Comparison of ENCODE assay signal across 18 cellular contexts in the genomic region with DNA sequence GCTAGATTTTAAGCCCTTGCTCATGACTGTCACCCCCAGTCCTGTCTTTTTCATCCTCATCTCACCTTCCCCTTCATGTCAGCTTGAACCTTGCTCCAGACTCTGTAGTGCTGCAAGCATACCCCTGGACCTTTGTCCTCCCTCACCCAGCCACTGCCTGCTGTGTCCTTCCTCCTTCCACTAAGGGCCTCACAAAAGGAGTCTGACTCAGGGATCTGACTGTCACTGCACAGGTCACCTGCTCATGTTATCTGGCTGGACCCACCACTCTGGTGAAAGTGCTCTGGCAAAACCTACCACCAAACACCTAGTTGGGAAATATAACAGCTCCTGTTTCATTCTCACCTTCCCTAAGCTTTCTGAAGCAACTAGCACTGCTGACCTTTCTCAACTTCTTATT.
DNase-seq lines count a peak whose midpoint lies in the region; ATAC-seq, FAIRE-seq and TF ChIP-seq lines count a peak whose summit lies in the region.
"Had no signal": no experiment of that assay in that cellular context is flagged by ENCODE, and none has a peak within 500 bp of the region (broad histone marks: within the 10 kb centered on the region; RNA-seq: fewer than 3 reads in every experiment).

No MANE protein-coding gene starts in this region.

- ATAC-seq in esophagus mucosa (peak; percentile 7), psoas muscle (peak; percentile 89 to 94 (median 90)), SK-N-SH treated with all-trans-retinoic acid at 6 μM for 48 hours (no peak), upper lobe of left lung (ENCODE audit: low FRiP score in 2 of 2) (no peak)

- no peak overlapping the region for H3K4me2 ChIP-seq in Karpas-422 (ENCODE audit: low read depth, low read length, poor library complexity, severe bottlenecking)
- H3K4me2 ChIP-seq: KMS-11 had no signal

- no peaks in the 10 kb centered on the region for H3K9me3 ChIP-seq in Karpas-422 (ENCODE audit: low read length)
- H3K9me3 ChIP-seq in psoas muscle, result no peaks in the 10 kb centered on the region
- H3K9me3 ChIP-seq in upper lobe of left lung, result peaks cover 0 to 5% (median 2%) of the 10 kb centered on the region in 4 donors

- H3K4me3 ChIP-seq in Karpas-422 (ENCODE audit: low read length), result no peak overlapping the region
- H3K4me3 ChIP-seq in psoas muscle, result no peak overlapping the region
- H3K4me3 ChIP-seq in upper lobe of left lung, result no peak overlapping the region

- peak; percentile 14 for FAIRE-seq in GM19239 (lab: Jason Lieb, UNC)
- FAIRE-seq: GM12892, H1 had no signal

- no peak for DNase-seq in GM19239 (ENCODE audit: insufficient read length, low spot score)
- peak; percentile 16 for DNase-seq in Karpas-422
- no peak for DNase-seq in psoas muscle
- no peak for DNase-seq in mucosa of gallbladder (ENCODE audit: low spot score)
- DNase-seq in upper lobe of left lung, result no peak
- DNase-seq: BE2C; CD4-positive, alpha-beta memory T cell; DND-41; GDM1; MM.1S; NCI-H1105 treated with DMSO at 0.1 percent for 48 hours; NCI-H187 treated with DMSO at 0.1 percent for 48 hours; NCI-H2171 treated with DMSO at 0.1 percent for 48 hours had no signal

- no peak overlapping the region for H2AFZ ChIP-seq in Karpas-422 (ENCODE audit: low read length)

- no peak overlapping the region for H3K9ac ChIP-seq in Karpas-422 (ENCODE audit: low read length)
- H3K9ac ChIP-seq: KMS-11 had no signal

- no peak overlapping the region for H3K27ac ChIP-seq in Karpas-422 (ENCODE audit: low read length)
- H3K27ac ChIP-seq in psoas muscle, result peak overlapping the region; percentile 31
- H3K27ac ChIP-seq in upper lobe of left lung, result no peak overlapping the region
- H3K27ac ChIP-seq: KMS-11 had no signal

- TF ChIP-seq CTCF in psoas muscle (IDR thresholded peaks at IDR 0.05) (no peak), upper lobe of left lung (IDR thresholded peaks at IDR 0.05) (no peak)

- intact Hi-C loops in psoas muscle (cut with DNase I), result no loop called here

- H3K36me3 ChIP-seq in Karpas-422 (ENCODE audit: insufficient read depth, low read length) (no peaks in the 10 kb centered on the region), psoas muscle (ENCODE audit: insufficient read depth in 1 of 2, low read depth in 1 of 2) (peaks cover 5 to 79% of the 10 kb centered on the region in 2 donors), upper lobe of left lung (peaks cover 7 to 83% (median 29%) of the 10 kb centered on the region in 4 donors)
- H3K36me3 ChIP-seq: BE2C had no signal

- no peaks in the 10 kb centered on the region for H3K79me2 ChIP-seq in Karpas-422 (ENCODE audit: low read length)

- TF ChIP-seq EP300 in upper lobe of left lung (IDR thresholded peaks at IDR 0.05), result no peak

- no peaks in the 10 kb centered on the region for H3K9me2 ChIP-seq in Karpas-422 (replicated peaks; ENCODE audit: insufficient read depth, low read length)

- H3K27me3 ChIP-seq in Karpas-422 (ENCODE audit: low read length) (no peaks in the 10 kb centered on the region), psoas muscle (ENCODE audit: insufficient read depth in 3 of 3, low read length in 2 of 3) (no peaks in the 10 kb centered on the region), upper lobe of left lung (no peaks in the 10 kb centered on the region)
- H3K27me3 ChIP-seq: BE2C had no signal

- H3K4me1 ChIP-seq in Karpas-422 (ENCODE audit: low read length) (no peaks in the 10 kb centered on the region), psoas muscle (no peaks in the 10 kb centered on the region), upper lobe of left lung (peaks cover 0 to 3% (median 0%) of the 10 kb centered on the region in 4 donors)

- TF ChIP-seq POLR2A in upper lobe of left lung (IDR thresholded peaks at IDR 0.05), result no peak

- H4K20me1 ChIP-seq in Karpas-422 (ENCODE audit: insufficient read depth, low read depth, low read length), result no peaks in the 10 kb centered on the region

TF ChIP-seq in SK-N-SH treated with all-trans-retinoic acid at 6 μM for 48 hours, 23 proteins besides CTCF, POLR2A, EP300 and RAD21:
- TF ChIP-seq PPARA (CRISPR knock-in tag; IDR thresholded peaks at IDR 0.05; ENCODE audit: borderline replicate concordance), result no peak
- no peak for TF ChIP-seq ZC3H10 (CRISPR knock-in tag; IDR thresholded peaks at IDR 0.05)
- TF ChIP-seq SNAI2 (CRISPR knock-in tag; IDR thresholded peaks at IDR 0.05), result no peak
- TF ChIP-seq, protein P1, sequence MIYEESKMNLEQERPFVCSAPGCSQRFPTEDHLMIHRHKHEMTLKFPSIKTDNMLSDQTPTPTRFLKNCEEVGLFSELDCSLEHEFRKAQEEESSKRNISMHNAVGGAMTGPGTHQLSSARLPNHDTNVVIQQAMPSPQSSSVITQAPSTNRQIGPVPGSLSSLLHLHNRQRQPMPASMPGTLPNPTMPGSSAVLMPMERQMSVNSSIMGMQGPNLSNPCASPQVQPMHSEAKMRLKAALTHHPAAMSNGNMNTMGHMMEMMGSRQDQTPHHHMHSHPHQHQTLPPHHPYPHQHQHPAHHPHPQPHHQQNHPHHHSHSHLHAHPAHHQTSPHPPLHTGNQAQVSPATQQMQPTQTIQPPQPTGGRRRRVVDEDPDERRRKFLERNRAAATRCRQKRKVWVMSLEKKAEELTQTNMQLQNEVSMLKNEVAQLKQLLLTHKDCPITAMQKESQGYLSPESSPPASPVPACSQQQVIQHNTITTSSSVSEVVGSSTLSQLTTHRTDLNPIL (CRISPR knock-in tag; IDR thresholded peaks at IDR 0.05; ENCODE audit: low read depth), result no peak
- no peak for TF ChIP-seq ZNF70 (CRISPR knock-in tag; IDR thresholded peaks at IDR 0.05)
- TF ChIP-seq TCF4 (CRISPR knock-in tag; IDR thresholded peaks at IDR 0.05; ENCODE audit: borderline replicate concordance), result no peak
- TF ChIP-seq ZFP30 (CRISPR knock-in tag; IDR thresholded peaks at IDR 0.05), result no peak
- no peak for TF ChIP-seq ZFP3 (CRISPR knock-in tag; IDR thresholded peaks at IDR 0.05)
- TF ChIP-seq, protein P2, sequence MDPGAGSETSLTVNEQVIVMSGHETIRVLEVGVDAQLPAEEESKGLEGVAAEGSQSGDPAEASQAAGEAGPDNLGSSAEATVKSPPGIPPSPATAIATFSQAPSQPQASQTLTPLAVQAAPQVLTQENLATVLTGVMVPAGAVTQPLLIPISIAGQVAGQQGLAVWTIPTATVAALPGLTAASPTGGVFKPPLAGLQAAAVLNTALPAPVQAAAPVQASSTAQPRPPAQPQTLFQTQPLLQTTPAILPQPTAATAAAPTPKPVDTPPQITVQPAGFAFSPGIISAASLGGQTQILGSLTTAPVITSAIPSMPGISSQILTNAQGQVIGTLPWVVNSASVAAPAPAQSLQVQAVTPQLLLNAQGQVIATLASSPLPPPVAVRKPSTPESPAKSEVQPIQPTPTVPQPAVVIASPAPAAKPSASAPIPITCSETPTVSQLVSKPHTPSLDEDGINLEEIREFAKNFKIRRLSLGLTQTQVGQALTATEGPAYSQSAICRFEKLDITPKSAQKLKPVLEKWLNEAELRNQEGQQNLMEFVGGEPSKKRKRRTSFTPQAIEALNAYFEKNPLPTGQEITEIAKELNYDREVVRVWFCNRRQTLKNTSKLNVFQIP (CRISPR knock-in tag; IDR thresholded peaks at IDR 0.05; ENCODE audit: borderline replicate concordance, low read depth), result no peak
- TF ChIP-seq, protein P3, sequence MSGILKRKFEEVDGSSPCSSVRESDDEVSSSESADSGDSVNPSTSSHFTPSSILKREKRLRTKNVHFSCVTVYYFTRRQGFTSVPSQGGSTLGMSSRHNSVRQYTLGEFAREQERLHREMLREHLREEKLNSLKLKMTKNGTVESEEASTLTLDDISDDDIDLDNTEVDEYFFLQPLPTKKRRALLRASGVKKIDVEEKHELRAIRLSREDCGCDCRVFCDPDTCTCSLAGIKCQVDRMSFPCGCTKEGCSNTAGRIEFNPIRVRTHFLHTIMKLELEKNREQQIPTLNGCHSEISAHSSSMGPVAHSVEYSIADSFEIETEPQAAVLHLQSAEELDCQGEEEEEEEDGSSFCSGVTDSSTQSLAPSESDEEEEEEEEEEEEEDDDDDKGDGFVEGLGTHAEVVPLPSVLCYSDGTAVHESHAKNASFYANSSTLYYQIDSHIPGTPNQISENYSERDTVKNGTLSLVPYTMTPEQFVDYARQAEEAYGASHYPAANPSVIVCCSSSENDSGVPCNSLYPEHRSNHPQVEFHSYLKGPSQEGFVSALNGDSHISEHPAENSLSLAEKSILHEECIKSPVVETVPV (CRISPR knock-in tag; IDR thresholded peaks at IDR 0.05), result no peak
- TF ChIP-seq, protein P4, sequence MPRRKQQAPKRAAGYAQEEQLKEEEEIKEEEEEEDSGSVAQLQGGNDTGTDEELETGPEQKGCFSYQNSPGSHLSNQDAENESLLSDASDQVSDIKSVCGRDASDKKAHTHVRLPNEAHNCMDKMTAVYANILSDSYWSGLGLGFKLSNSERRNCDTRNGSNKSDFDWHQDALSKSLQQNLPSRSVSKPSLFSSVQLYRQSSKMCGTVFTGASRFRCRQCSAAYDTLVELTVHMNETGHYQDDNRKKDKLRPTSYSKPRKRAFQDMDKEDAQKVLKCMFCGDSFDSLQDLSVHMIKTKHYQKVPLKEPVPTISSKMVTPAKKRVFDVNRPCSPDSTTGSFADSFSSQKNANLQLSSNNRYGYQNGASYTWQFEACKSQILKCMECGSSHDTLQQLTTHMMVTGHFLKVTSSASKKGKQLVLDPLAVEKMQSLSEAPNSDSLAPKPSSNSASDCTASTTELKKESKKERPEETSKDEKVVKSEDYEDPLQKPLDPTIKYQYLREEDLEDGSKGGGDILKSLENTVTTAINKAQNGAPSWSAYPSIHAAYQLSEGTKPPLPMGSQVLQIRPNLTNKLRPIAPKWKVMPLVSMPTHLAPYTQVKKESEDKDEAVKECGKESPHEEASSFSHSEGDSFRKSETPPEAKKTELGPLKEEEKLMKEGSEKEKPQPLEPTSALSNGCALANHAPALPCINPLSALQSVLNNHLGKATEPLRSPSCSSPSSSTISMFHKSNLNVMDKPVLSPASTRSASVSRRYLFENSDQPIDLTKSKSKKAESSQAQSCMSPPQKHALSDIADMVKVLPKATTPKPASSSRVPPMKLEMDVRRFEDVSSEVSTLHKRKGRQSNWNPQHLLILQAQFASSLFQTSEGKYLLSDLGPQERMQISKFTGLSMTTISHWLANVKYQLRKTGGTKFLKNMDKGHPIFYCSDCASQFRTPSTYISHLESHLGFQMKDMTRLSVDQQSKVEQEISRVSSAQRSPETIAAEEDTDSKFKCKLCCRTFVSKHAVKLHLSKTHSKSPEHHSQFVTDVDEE (CRISPR knock-in tag; IDR thresholded peaks at IDR 0.05), result no peak
- TF ChIP-seq ESRRG (CRISPR knock-in tag; IDR thresholded peaks at IDR 0.05), result no peak
- no peak for TF ChIP-seq RARB (CRISPR knock-in tag; IDR thresholded peaks at IDR 0.05)
- no peak for TF ChIP-seq TOX (CRISPR knock-in tag; IDR thresholded peaks at IDR 0.05; ENCODE audit: borderline replicate concordance)
- TF ChIP-seq GLIS3 (CRISPR knock-in tag; IDR thresholded peaks at IDR 0.05), result no peak
- no peak for TF ChIP-seq CSDC2 (CRISPR knock-in tag; IDR thresholded peaks at IDR 0.05)
- no peak for TF ChIP-seq BACH2 (CRISPR knock-in tag; IDR thresholded peaks at IDR 0.05; ENCODE audit: borderline replicate concordance)

Comparison
In these comparisons a context has a peak if more than half of its experiments do, and no peak if none do; other contexts are left out.
1. ATAC-seq: peak in esophagus mucosa (single experiment) and psoas muscle (4 of 4); none in SK-N-SH treated with all-trans-retinoic acid at 6 μM for 48 hours (single experiment) and upper lobe of left lung (0 of 2).